ENCODE assay signal across 18 cellular contexts in genomic region chr17:50259484-50260324, GRCh38. TPM values are rescaled to one million over a fixed set of nuclear protein-coding genes. Genes with fewer than 3 reads are reported as not detected.
DNase-seq lines count a peak whose midpoint lies in the region; ATAC-seq and TF ChIP-seq lines count a peak whose summit lies in the region.
"Had no signal": no experiment of that assay in that cellular context is flagged by ENCODE, and none has a peak within 500 bp of the region (broad histone marks: within the 10 kb centered on the region; RNA-seq: fewer than 3 reads in every experiment).

No MANE protein-coding gene starts in this region.

- peak overlapping the region; percentile 62 for H3K9ac ChIP-seq in adipocyte (ENCODE audit: low read length)
- H3K9ac ChIP-seq in mesendoderm (ENCODE audit: low read length), result no peak overlapping the region

- no peak overlapping the region for H3K27ac ChIP-seq in mesendoderm (ENCODE audit: low read depth, low read length)
- H3K27ac ChIP-seq in stomach, result peak overlapping the region in 3 of 5 donors; percentile 11 to 26 (median 13)
- H3K27ac ChIP-seq: cardiac muscle cell, foreskin keratinocyte had no signal

- peak; percentile 10 for DNase-seq in GM10248 (ENCODE audit: extremely low spot score)
- DNase-seq in adipocyte (ENCODE audit: low read depth), result no peak
- no peak for DNase-seq in mesendoderm
- DNase-seq in stomach, result no peak
- DNase-seq in activated CD4-positive, alpha-beta T cell treated with anti-CD3 and anti-CD28 coated beads for 48 hours, result no peak
- no peak for DNase-seq in immature natural killer cell
- no peak for DNase-seq in stimulated activated naive CD8-positive, alpha-beta T cell treated with anti-CD3 and anti-CD28 coated beads, Interleukin-15, amount 100 ng/mL, for 72 hours
- no peak for DNase-seq in activated CD4-positive, CD25-positive, alpha-beta regulatory T cell treated with anti-CD3 and anti-CD28 coated beads, Interleukin-2, amount 50 U/mL, for 72 hours
- DNase-seq: activated naive CD4-positive, alpha-beta T cell treated with anti-CD3 and anti-CD28 coated beads, Interleukin-2, amount 50 U/mL, for 16 hours; AML-193; foreskin keratinocyte; GOT3; mucosa of descending colon; NCI-H1417; NCI-H446; OCI-M1 had no signal

- intact Hi-C loops in stomach (cut with DNase I; ENCODE audit: low total_unique reads), result no loop called here

- H3K23ac ChIP-seq in mesendoderm (ENCODE audit: low read length), result peak overlapping the region; percentile 61

- no peak overlapping the region for H2BK120ac ChIP-seq in mesendoderm (ENCODE audit: low read depth, low read length)

- no peak for TF ChIP-seq CTCF in GM10248 (IDR thresholded peaks at IDR 0.05; ENCODE audit: control extremely low read depth, extremely low read depth, low read depth, missing control alignments)
- no peak for TF ChIP-seq CTCF in stomach (IDR thresholded peaks at IDR 0.05)

- POLR2A ChIA-PET in GM10248 (lab: Yijun Ruan, JAX), result no interaction called here

- no peaks in the 10 kb centered on the region for H3K79me2 ChIP-seq in mesendoderm (ENCODE audit: control insufficient read depth, insufficient read depth, low read length)

- no peaks in the 10 kb centered on the region for H3K4me1 Mint-ChIP-seq in immature natural killer cell
- H3K4me1 Mint-ChIP-seq in stimulated activated naive CD8-positive, alpha-beta T cell treated with anti-CD3 and anti-CD28 coated beads, Interleukin-15, amount 100 ng/mL, for 72 hours, result no peaks in the 10 kb centered on the region

- no peak for TF ChIP-seq POLR2A in stomach (IDR thresholded peaks at IDR 0.05)

- no peak overlapping the region for H3K4ac ChIP-seq in mesendoderm (ENCODE audit: low read depth, low read length)

- H3K27ac Mint-ChIP-seq in immature natural killer cell, result no peak overlapping the region
- no peak overlapping the region for H3K27ac Mint-ChIP-seq in stimulated activated naive CD8-positive, alpha-beta T cell treated with anti-CD3 and anti-CD28 coated beads, Interleukin-15, amount 100 ng/mL, for 72 hours
- H3K27ac Mint-ChIP-seq: progenitor cell of endocrine pancreas had no signal

- no peak overlapping the region for H3K18ac ChIP-seq in mesendoderm (ENCODE audit: low read length)

- H3K79me1 ChIP-seq in mesendoderm (ENCODE audit: low read length), result no peaks in the 10 kb centered on the region

- no peaks in the 10 kb centered on the region for H3K9me3 Mint-ChIP-seq in immature natural killer cell
- no peaks in the 10 kb centered on the region for H3K9me3 Mint-ChIP-seq in stimulated activated naive CD8-positive, alpha-beta T cell treated with anti-CD3 and anti-CD28 coated beads, Interleukin-15, amount 100 ng/mL, for 72 hours

- H2BK5ac ChIP-seq in mesendoderm (ENCODE audit: low read length), result no peak overlapping the region

- TF ChIP-seq EP300 in stomach (IDR thresholded peaks at IDR 0.05), result no peak

- H3K27me3 Mint-ChIP-seq in immature natural killer cell (ENCODE audit: low read depth in 3 of 3), result peaks cover 2 to 22% (median 6%) of the 10 kb centered on the region in 3 donors
- peaks cover 56% of the 10 kb centered on the region for H3K27me3 Mint-ChIP-seq in stimulated activated naive CD8-positive, alpha-beta T cell treated with anti-CD3 and anti-CD28 coated beads, Interleukin-15, amount 100 ng/mL, for 72 hours

- no peak for ATAC-seq in stimulated activated naive CD8-positive, alpha-beta T cell treated with anti-CD3 and anti-CD28 coated beads, Interleukin-15, amount 100 ng/mL, for 72 hours
- ATAC-seq: foreskin keratinocyte, mucosa of descending colon had no signal

- no peaks in the 10 kb centered on the region for H3K36me3 ChIP-seq in adipocyte (ENCODE audit: control insufficient read depth, insufficient read depth, low read length, severe bottlenecking)
- no peaks in the 10 kb centered on the region for H3K36me3 ChIP-seq in mesendoderm (ENCODE audit: control insufficient read depth, insufficient read depth, low read length)
- no peaks in the 10 kb centered on the region for H3K36me3 ChIP-seq in stomach
- H3K36me3 ChIP-seq: cardiac muscle cell had no signal

- H2AK5ac ChIP-seq in mesendoderm (ENCODE audit: low read length), result no peak overlapping the region

- no peak overlapping the region for H3K4me2 ChIP-seq in mesendoderm (ENCODE audit: low read length)

- H3K9me3 ChIP-seq in adipocyte (ENCODE audit: control insufficient read depth, low read length), result no peaks in the 10 kb centered on the region
- no peaks in the 10 kb centered on the region for H3K9me3 ChIP-seq in stomach
- H3K9me3 ChIP-seq: mucosa of descending colon had no signal

- no CpG with 5 or more reads among the region's 18 CpGs for WGBS in mesendoderm (ENCODE audit: extremely low coverage, insufficient coverage, low lambda C conversion rate)
- WGBS in stomach, 5 donors, result 73 to 86% (median 78%) methylated on average over 13 to 18 of the region's 18 CpGs

- H3K4me3 Mint-ChIP-seq in immature natural killer cell, result no peak overlapping the region
- no peak overlapping the region for H3K4me3 Mint-ChIP-seq in stimulated activated naive CD8-positive, alpha-beta T cell treated with anti-CD3 and anti-CD28 coated beads, Interleukin-15, amount 100 ng/mL, for 72 hours

- no peak overlapping the region for H4K8ac ChIP-seq in mesendoderm (ENCODE audit: low read depth, low read length)

- peaks cover 52% of the 10 kb centered on the region for H3K4me1 ChIP-seq in adipocyte (ENCODE audit: control insufficient read depth, insufficient read depth, low read length)
- H3K4me1 ChIP-seq in mesendoderm (ENCODE audit: control insufficient read depth, low read depth, low read length), result no peaks in the 10 kb centered on the region
- H3K4me1 ChIP-seq in stomach, result peaks cover 4 to 22% (median 16%) of the 10 kb centered on the region in 4 donors
- H3K4me1 ChIP-seq: foreskin keratinocyte had no signal

- H3K56ac ChIP-seq in mesendoderm (ENCODE audit: low read length), result peak overlapping the region; percentile 53

- H3K4me3 ChIP-seq in adipocyte (ENCODE audit: low read length) (no peak overlapping the region), mesendoderm (ENCODE audit: low read length) (no peak overlapping the region), stomach (no peak overlapping the region)
- H3K4me3 ChIP-seq: cardiac muscle cell, mucosa of descending colon had no signal

- CTCF ChIA-PET in GM10248 (lab: Yijun Ruan, JAX), result interaction anchor here (1.1 to 1.4 kb wide), 2 partner anchors 10 to 60 kb away, joined by 3 to 5 read pairs; no protein-coding TSS in a partner anchor

- H4K5ac ChIP-seq in mesendoderm (ENCODE audit: low read length), result no peak overlapping the region

- H2BK15ac ChIP-seq in mesendoderm (replicated peaks; ENCODE audit: low read depth), result no peak overlapping the region

- no peaks in the 10 kb centered on the region for H3K36me3 Mint-ChIP-seq in immature natural killer cell

- H3K27me3 ChIP-seq in adipocyte (replicated peaks; ENCODE audit: control insufficient read depth, insufficient read depth, low read length) (no peaks in the 10 kb centered on the region), mesendoderm (ENCODE audit: insufficient read depth, low read length, poor library complexity) (no peaks in the 10 kb centered on the region), stomach (no peaks in the 10 kb centered on the region)
- H3K27me3 ChIP-seq: cardiac muscle cell had no signal

RNA-seq across cellular contexts. Expression of gene TMEM92, which starts 14.6 kb away (rescaled TPM):
- polyA plus RNA-seq in mesendoderm (2013, experiment 1 of 2), result 11.5 TPM
- 10.9 TPM for polyA plus RNA-seq in mesendoderm (2013, experiment 2 of 2)
- total RNA-seq in stomach, result 10 to 100 TPM in 3 of 5 donors, 1 to 10 TPM in 2; 2.7 to 24.9 (median 10.4) TPM
- polyA plus RNA-seq in stomach, result 10 to 100 TPM in 2 of 3 donors, 1 to 10 TPM in 1; 9.7 to 16.3 (median 12.2) TPM
- not detected for polyA plus RNA-seq in immature natural killer cell

RNA-seq across cellular contexts. Expression of gene COL1A1, which starts 58.3 kb away (rescaled TPM):
- 14.5 TPM for polyA plus RNA-seq in mesendoderm (2013, experiment 1 of 2)
- 15.0 TPM for polyA plus RNA-seq in mesendoderm (2013, experiment 2 of 2)
- total RNA-seq in stomach, result 1,000 to 10,000 TPM in 1 of 5 donors, 100 to 1,000 TPM in 3, 10 to 100 TPM in 1; 87.0 to 1,931 (median 219) TPM
- polyA plus RNA-seq in stomach (10 to 100 TPM; 17.9 to 60.0 (median 24.9) TPM), immature natural killer cell (not detected)

Comparison
In these comparisons a context has a peak if more than half of its experiments do, and no peak if none do; other contexts are left out.
1. RNA of gene TMEM92, which starts 14.6 kb away (polyA plus RNA-seq): 9.7 to 16.3 TPM in stomach; not detected in immature natural killer cell; every median in the first group is over 10 times any median in the second.
2. RNA of gene COL1A1, which starts 58.3 kb away (polyA plus RNA-seq): 17.9 to 60.0 TPM in stomach; not detected in immature natural killer cell; every median in the first group is over 10 times any median in the second.